ENCODE assay signal across 10 cellular contexts in the genomic region with DNA sequence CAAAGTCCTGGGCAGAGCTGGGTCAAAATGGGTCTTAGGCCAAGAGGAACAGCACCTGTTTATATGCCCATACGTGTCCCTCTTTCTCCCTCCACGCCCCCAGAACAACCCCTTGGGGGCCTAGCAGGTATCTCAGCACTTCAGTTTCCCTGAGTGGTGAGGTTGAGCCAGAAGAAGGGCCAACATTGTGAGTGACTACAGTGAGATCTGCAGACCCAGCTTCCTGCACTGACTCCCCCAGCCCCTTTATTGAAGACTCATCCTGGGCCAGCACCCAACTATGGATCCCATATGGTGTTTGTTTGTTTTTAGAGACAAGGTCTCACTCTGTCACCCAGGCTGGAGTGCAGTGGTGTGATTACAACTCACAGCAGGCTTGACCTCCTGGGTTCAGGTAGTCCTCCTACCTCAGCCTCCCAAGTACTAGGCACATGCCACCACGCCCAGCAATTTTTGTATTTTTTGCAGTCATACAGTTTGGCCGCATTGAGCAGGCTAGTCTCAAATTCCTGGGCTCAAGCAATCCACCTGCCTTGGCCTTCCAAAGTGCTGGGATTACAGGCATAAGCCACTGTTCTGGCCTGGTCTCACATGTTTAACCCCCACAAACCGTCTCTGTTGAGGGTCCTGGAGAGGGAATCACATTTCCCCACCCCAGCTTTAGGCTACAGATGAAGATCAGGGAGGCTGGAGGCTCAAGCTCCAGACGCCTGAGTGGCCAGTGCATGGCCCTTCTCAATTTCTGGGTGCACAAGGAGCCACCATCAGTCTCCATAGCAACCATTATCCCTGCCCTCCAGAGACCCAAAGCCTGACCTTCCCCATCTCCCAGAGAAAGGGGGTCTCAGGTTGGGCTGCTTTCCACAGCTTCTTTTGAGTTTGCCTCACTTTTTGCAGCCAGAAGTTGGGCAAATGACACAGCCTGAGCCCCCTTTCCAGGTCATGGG. TPM values are rescaled to one million over a fixed set of nuclear protein-coding genes. Genes with fewer than 3 reads are reported as not detected.
DNase-seq lines count a peak whose midpoint lies in the region.
"Had no signal": no experiment of that assay in that cellular context is flagged by ENCODE, and none has a peak within 500 bp of the region (broad histone marks: within the 10 kb centered on the region; RNA-seq: fewer than 3 reads in every experiment).

No MANE protein-coding gene starts in this region.

- peaks cover 85% of the 10 kb centered on the region for H3K4me1 ChIP-seq in BLaER1
- peaks cover 20% of the 10 kb centered on the region for H3K4me1 ChIP-seq in ES-I3 (ENCODE audit: insufficient read depth, low read length)
- peaks cover 18 to 27% of the 10 kb centered on the region in 2 donors for H3K4me1 ChIP-seq in neuronal stem cell (ENCODE audit: control insufficient read depth in 2 of 2, insufficient read depth in 1 of 2, low read depth in 1 of 2, low read length in 2 of 2)

- H3K27me3 ChIP-seq in BLaER1, result peaks cover 38% of the 10 kb centered on the region
- peaks cover 0 to 58% (median 13%) of the 10 kb centered on the region in 3 experiments for H3K27me3 ChIP-seq in neuronal stem cell (ENCODE audit: control insufficient read depth in 3 of 3, insufficient read depth in 3 of 3, low read depth in 1 of 3, low read length in 3 of 3)

- H3K79me1 ChIP-seq in neuronal stem cell (ENCODE audit: low read depth, low read length), result peaks cover 5% of the 10 kb centered on the region

- H3K4me2 ChIP-seq in BLaER1 (peak overlapping the region; percentile 98), neuronal stem cell (ENCODE audit: insufficient read depth, low read length, poor library complexity, severe bottlenecking) (no peak overlapping the region)

- no peak overlapping the region for H4K8ac ChIP-seq in neuronal stem cell (ENCODE audit: low read depth, low read length)

- H3K9ac ChIP-seq in BLaER1 (no peak overlapping the region), ES-I3 (ENCODE audit: low read depth, low read length) (0 out of 2 replicates have a peak overlapping the region, but pooled peaks have one; percentile 56), neuronal stem cell (ENCODE audit: low read depth, low read length, poor library complexity) (no peak overlapping the region)

- no peak overlapping the region for H3K14ac ChIP-seq in neuronal stem cell (ENCODE audit: low read length)

- no peak overlapping the region for H4K91ac ChIP-seq in neuronal stem cell (ENCODE audit: low read depth, low read length, poor library complexity)

- peak overlapping the region; percentile 21 for H2BK5ac ChIP-seq in neuronal stem cell (ENCODE audit: low read length)

- no peaks in the 10 kb centered on the region for H3K9me3 Mint-ChIP-seq in dendritic cell treated with granulocyte-macrophage colony-stimulating factor and Interleukin-4, amounts not matched to agents 40 ng/mL and 50 ng/mL, for 4 days

- H3K36me3 Mint-ChIP-seq in dendritic cell treated with granulocyte-macrophage colony-stimulating factor and Interleukin-4, amounts not matched to agents 40 ng/mL and 50 ng/mL, for 4 days (ENCODE audit: low read depth), result peaks cover 23% of the 10 kb centered on the region

- peak overlapping the region; percentile 26 for H3K27ac Mint-ChIP-seq in dendritic cell treated with granulocyte-macrophage colony-stimulating factor and Interleukin-4, amounts not matched to agents 40 ng/mL and 50 ng/mL, for 4 days

- H2AK5ac ChIP-seq in neuronal stem cell (ENCODE audit: low read depth, low read length), result peak overlapping the region; percentile 38

- H3K4me3 Mint-ChIP-seq in dendritic cell treated with granulocyte-macrophage colony-stimulating factor and Interleukin-4, amounts not matched to agents 40 ng/mL and 50 ng/mL, for 4 days, result no peak overlapping the region

- no peaks in the 10 kb centered on the region for H3K9me3 ChIP-seq in BLaER1
- H3K9me3 ChIP-seq in ES-I3 (ENCODE audit: control insufficient read depth, insufficient read depth, low read length), result no peaks in the 10 kb centered on the region
- no peaks in the 10 kb centered on the region for H3K9me3 ChIP-seq in neuronal stem cell (replicated peaks in 1 of 2; ENCODE audit: control insufficient read depth in 2 of 2, insufficient read depth in 1 of 2, low read depth in 1 of 2, low read length in 2 of 2)
- H3K9me3 ChIP-seq: vagina had no signal

- H4K20me1 ChIP-seq in BLaER1, result peaks cover 27% of the 10 kb centered on the region; the same call in 1 of the 2 replicates

- H3K23ac ChIP-seq in neuronal stem cell (ENCODE audit: low read depth, low read length, poor library complexity), result no peak overlapping the region

- peak overlapping the region; percentile 13 for H2BK15ac ChIP-seq in neuronal stem cell (ENCODE audit: low read length)

- WGBS in neuronal stem cell (ENCODE audit: extremely low coverage in 2 of 2, insufficient read length in 2 of 2, insufficient replicate concordance in 1 of 2), 2 donors, result no CpG with 5 or more reads among the region's 6 CpGs

- H3K4me1 Mint-ChIP-seq in dendritic cell treated with granulocyte-macrophage colony-stimulating factor and Interleukin-4, amounts not matched to agents 40 ng/mL and 50 ng/mL, for 4 days (ENCODE audit: low read depth), result peaks cover 23% of the 10 kb centered on the region

- no peak overlapping the region for H3K4ac ChIP-seq in neuronal stem cell (ENCODE audit: low read length)

- peaks cover 7% of the 10 kb centered on the region for H3K36me3 ChIP-seq in BLaER1
- H3K36me3 ChIP-seq in ES-I3 (ENCODE audit: insufficient read depth, low read length), result peaks cover 2% of the 10 kb centered on the region; the same call in 1 of the 2 replicates
- H3K36me3 ChIP-seq in neuronal stem cell (replicated peaks in 1 of 2; ENCODE audit: control insufficient read depth in 2 of 2, insufficient read depth in 2 of 2, low read length in 2 of 2), result peaks cover 3 to 4% of the 10 kb centered on the region in 2 donors

- no peak overlapping the region for H3K27ac ChIP-seq in BLaER1
- peak overlapping the region; percentile 72 for H3K27ac ChIP-seq in neuronal stem cell (replicated peaks; ENCODE audit: low read length)
- H3K27ac ChIP-seq: vagina had no signal

- DNase-seq in neuronal stem cell (ENCODE audit: low spot score), result no peak
- no peak for DNase-seq in germinal center (ENCODE audit: low spot score)
- DNase-seq in GM19238 (ENCODE audit: insufficient read length, low spot score), result no peak
- DNase-seq in NCI-H1436 treated with DMSO at 0.1 percent for 48 hours (lab: John Stamatoyannopoulos, UW), result no peak
- DNase-seq in RKO (ENCODE audit: low spot score), result no peak
- DNase-seq: activated gamma-delta T cell had no signal

- H2BK120ac ChIP-seq in neuronal stem cell (ENCODE audit: low read depth, low read length), result no peak overlapping the region

- H2BK12ac ChIP-seq in neuronal stem cell (ENCODE audit: low read length), result no peak overlapping the region

- peaks cover 40% of the 10 kb centered on the region for H3K27me3 Mint-ChIP-seq in dendritic cell treated with granulocyte-macrophage colony-stimulating factor and Interleukin-4, amounts not matched to agents 40 ng/mL and 50 ng/mL, for 4 days

- intact Hi-C loops in dendritic cell treated with granulocyte-macrophage colony-stimulating factor and Interleukin-4, amounts not matched to agents 40 ng/mL and 50 ng/mL, for 4 days (cut with micrococcal nuclease), result loop anchor here (1.0 kb wide), 1 partner anchor 8 kb away; no protein-coding TSS in a partner anchor

- H3K18ac ChIP-seq in neuronal stem cell (ENCODE audit: low read length), result peak overlapping the region; percentile 12

- H3K4me3 ChIP-seq in BLaER1, result peak overlapping the region; percentile 73; the same call in 1 of the 2 replicates
- H3K4me3 ChIP-seq in neuronal stem cell (ENCODE audit: low read length in 2 of 2), result no peak overlapping the region

- peak overlapping the region; percentile 87 for H2AFZ ChIP-seq in neuronal stem cell (ENCODE audit: low read length)

RNA-seq across cellular contexts. Expression of a gene that starts 1.7 kb away (rescaled TPM):
- polyA plus RNA-seq in neuronal stem cell (2013, experiment 1 of 2), result 16.5 TPM
- 15.7 TPM for polyA plus RNA-seq in neuronal stem cell (2013, experiment 2 of 2)

RNA-seq across cellular contexts. Expression of a gene that starts 3.1 kb away (rescaled TPM):
- polyA plus RNA-seq in neuronal stem cell (2013, experiment 1 of 2), result 23.1 TPM
- 19.6 TPM for polyA plus RNA-seq in neuronal stem cell (2013, experiment 2 of 2)

RNA-seq across cellular contexts. Expression of a gene that starts 13.7 kb away (rescaled TPM):
- 0.95 TPM for polyA plus RNA-seq in neuronal stem cell (2013, experiment 1 of 2)
- 0.93 TPM for polyA plus RNA-seq in neuronal stem cell (2013, experiment 2 of 2)

RNA-seq across cellular contexts. Expression of a gene that starts 35.4 kb away (rescaled TPM):
- 13.4 TPM for polyA plus RNA-seq in neuronal stem cell (2013, experiment 1 of 2)
- polyA plus RNA-seq in neuronal stem cell (2013, experiment 2 of 2), result 11.6 TPM
